1 cellular context compared by ENCODE assay signal in the genomic region with DNA sequence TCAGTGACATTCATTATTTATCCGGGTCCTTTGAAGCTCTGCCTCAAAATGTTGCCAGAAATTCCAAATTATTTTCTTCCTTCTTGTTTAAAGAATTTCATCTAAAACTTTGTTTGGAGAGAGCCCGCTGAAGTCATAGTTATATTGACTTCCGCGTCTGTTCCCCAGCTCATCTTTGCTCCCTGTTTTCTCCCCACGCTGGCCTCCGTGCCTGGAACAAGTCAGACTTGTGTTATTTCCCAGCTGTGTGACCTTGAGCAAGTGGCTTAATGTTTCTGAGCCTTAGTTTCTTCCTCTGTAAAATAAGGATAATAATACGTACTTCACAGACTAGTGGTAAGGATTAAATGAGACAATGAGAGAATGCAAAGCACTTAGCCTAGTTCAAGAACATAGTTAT.
TF ChIP-seq lines count a peak whose summit lies in the region.

No MANE protein-coding gene starts in this region.

TF ChIP-seq in GM23338, 12 proteins besides CTCF, POLR2A, EP300 and RAD21 (continued from another document):
- TF ChIP-seq, protein P1, sequence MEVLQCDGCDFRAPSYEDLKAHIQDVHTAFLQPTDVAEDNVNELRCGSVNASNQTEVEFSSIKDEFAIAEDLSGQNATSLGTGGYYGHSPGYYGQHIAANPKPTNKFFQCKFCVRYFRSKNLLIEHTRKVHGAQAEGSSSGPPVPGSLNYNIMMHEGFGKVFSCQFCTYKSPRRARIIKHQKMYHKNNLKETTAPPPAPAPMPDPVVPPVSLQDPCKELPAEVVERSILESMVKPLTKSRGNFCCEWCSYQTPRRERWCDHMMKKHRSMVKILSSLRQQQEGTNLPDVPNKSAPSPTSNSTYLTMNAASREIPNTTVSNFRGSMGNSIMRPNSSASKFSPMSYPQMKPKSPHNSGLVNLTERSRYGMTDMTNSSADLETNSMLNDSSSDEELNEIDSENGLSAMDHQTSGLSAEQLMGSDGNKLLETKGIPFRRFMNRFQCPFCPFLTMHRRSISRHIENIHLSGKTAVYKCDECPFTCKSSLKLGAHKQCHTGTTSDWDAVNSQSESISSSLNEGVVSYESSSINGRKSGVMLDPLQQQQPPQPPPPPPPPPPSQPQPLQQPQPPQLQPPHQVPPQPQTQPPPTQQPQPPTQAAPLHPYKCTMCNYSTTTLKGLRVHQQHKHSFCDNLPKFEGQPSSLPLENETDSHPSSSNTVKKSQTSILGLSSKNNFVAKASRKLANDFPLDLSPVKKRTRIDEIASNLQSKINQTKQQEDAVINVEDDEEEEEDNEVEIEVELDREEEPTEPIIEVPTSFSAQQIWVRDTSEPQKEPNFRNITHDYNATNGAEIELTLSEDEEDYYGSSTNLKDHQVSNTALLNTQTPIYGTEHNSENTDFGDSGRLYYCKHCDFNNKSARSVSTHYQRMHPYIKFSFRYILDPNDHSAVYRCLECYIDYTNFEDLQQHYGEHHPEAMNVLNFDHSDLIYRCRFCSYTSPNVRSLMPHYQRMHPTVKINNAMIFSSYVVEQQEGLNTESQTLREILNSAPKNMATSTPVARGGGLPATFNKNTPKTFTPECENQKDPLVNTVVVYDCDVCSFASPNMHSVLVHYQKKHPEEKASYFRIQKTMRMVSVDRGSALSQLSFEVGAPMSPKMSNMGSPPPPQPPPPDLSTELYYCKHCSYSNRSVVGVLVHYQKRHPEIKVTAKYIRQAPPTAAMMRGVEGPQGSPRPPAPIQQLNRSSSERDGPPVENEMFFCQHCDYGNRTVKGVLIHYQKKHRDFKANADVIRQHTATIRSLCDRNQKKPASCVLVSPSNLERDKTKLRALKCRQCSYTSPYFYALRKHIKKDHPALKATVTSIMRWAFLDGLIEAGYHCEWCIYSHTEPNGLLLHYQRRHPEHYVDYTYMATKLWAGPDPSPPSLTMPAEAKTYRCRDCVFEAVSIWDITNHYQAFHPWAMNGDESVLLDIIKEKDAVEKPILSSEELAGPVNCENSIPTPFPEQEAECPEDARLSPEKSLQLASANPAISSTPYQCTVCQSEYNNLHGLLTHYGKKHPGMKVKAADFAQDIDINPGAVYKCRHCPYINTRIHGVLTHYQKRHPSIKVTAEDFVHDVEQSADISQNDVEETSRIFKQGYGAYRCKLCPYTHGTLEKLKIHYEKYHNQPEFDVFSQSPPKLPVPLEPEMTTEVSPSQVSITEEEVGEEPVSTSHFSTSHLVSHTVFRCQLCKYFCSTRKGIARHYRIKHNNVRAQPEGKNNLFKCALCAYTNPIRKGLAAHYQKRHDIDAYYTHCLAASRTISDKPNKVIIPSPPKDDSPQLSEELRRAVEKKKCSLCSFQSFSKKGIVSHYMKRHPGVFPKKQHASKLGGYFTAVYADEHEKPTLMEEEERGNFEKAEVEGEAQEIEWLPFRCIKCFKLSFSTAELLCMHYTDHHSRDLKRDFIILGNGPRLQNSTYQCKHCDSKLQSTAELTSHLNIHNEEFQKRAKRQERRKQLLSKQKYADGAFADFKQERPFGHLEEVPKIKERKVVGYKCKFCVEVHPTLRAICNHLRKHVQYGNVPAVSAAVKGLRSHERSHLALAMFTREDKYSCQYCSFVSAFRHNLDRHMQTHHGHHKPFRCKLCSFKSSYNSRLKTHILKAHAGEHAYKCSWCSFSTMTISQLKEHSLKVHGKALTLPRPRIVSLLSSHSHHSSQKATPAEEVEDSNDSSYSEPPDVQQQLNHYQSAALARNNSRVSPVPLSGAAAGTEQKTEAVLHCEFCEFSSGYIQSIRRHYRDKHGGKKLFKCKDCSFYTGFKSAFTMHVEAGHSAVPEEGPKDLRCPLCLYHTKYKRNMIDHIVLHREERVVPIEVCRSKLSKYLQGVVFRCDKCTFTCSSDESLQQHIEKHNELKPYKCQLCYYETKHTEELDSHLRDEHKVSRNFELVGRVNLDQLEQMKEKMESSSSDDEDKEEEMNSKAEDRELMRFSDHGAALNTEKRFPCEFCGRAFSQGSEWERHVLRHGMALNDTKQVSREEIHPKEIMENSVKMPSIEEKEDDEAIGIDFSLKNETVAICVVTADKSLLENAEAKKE (CRISPR knock-in tag; IDR thresholded peaks at IDR 0.05): no peak
- TF ChIP-seq, protein P2, sequence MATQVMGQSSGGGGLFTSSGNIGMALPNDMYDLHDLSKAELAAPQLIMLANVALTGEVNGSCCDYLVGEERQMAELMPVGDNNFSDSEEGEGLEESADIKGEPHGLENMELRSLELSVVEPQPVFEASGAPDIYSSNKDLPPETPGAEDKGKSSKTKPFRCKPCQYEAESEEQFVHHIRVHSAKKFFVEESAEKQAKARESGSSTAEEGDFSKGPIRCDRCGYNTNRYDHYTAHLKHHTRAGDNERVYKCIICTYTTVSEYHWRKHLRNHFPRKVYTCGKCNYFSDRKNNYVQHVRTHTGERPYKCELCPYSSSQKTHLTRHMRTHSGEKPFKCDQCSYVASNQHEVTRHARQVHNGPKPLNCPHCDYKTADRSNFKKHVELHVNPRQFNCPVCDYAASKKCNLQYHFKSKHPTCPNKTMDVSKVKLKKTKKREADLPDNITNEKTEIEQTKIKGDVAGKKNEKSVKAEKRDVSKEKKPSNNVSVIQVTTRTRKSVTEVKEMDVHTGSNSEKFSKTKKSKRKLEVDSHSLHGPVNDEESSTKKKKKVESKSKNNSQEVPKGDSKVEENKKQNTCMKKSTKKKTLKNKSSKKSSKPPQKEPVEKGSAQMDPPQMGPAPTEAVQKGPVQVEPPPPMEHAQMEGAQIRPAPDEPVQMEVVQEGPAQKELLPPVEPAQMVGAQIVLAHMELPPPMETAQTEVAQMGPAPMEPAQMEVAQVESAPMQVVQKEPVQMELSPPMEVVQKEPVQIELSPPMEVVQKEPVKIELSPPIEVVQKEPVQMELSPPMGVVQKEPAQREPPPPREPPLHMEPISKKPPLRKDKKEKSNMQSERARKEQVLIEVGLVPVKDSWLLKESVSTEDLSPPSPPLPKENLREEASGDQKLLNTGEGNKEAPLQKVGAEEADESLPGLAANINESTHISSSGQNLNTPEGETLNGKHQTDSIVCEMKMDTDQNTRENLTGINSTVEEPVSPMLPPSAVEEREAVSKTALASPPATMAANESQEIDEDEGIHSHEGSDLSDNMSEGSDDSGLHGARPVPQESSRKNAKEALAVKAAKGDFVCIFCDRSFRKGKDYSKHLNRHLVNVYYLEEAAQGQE (IDR thresholded peaks at IDR 0.05; ENCODE audit: unreplicated experiment): no peak
- TF ChIP-seq ZNF114 (CRISPR knock-in tag; IDR thresholded peaks at IDR 0.05): no peak
- no peak for TF ChIP-seq ZNF331 (CRISPR knock-in tag; IDR thresholded peaks at IDR 0.05; ENCODE audit: low read depth)
- TF ChIP-seq, protein P3, sequence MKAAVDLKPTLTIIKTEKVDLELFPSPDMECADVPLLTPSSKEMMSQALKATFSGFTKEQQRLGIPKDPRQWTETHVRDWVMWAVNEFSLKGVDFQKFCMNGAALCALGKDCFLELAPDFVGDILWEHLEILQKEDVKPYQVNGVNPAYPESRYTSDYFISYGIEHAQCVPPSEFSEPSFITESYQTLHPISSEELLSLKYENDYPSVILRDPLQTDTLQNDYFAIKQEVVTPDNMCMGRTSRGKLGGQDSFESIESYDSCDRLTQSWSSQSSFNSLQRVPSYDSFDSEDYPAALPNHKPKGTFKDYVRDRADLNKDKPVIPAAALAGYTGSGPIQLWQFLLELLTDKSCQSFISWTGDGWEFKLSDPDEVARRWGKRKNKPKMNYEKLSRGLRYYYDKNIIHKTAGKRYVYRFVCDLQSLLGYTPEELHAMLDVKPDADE (IDR thresholded peaks at IDR 0.05): no peak
- no peak for TF ChIP-seq NANOG (IDR thresholded peaks at IDR 0.05; ENCODE audit: borderline replicate concordance)
- no peak for TF ChIP-seq JUNB (IDR thresholded peaks at IDR 0.05; ENCODE audit: unreplicated experiment)
